ENCODE assay signal across 1 cellular context in the genomic region with DNA sequence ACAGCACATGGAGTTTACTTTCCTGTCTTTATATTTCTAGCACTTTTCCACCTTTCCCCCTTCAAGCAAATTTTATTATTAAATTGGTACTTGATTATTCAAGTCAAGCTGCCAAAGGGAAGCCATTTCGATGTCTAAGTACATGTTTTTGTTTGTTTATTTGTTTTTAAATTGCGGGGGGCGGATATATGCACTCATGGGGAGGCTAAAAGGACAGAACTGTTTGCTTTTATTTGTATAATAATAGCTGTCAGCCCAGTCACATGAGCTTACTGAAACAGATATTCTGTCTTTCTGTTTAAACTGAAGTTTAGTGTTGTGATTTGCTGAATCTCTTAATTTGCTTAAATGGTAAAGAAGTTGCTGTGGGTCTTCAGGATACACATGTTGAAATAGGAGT.
TF ChIP-seq lines count a peak whose summit lies in the region.

No MANE protein-coding gene starts in this region.

TF ChIP-seq in GM23338, 12 proteins besides CTCF, POLR2A, EP300 and RAD21 (continued from another document):
- TF ChIP-seq, protein P1, sequence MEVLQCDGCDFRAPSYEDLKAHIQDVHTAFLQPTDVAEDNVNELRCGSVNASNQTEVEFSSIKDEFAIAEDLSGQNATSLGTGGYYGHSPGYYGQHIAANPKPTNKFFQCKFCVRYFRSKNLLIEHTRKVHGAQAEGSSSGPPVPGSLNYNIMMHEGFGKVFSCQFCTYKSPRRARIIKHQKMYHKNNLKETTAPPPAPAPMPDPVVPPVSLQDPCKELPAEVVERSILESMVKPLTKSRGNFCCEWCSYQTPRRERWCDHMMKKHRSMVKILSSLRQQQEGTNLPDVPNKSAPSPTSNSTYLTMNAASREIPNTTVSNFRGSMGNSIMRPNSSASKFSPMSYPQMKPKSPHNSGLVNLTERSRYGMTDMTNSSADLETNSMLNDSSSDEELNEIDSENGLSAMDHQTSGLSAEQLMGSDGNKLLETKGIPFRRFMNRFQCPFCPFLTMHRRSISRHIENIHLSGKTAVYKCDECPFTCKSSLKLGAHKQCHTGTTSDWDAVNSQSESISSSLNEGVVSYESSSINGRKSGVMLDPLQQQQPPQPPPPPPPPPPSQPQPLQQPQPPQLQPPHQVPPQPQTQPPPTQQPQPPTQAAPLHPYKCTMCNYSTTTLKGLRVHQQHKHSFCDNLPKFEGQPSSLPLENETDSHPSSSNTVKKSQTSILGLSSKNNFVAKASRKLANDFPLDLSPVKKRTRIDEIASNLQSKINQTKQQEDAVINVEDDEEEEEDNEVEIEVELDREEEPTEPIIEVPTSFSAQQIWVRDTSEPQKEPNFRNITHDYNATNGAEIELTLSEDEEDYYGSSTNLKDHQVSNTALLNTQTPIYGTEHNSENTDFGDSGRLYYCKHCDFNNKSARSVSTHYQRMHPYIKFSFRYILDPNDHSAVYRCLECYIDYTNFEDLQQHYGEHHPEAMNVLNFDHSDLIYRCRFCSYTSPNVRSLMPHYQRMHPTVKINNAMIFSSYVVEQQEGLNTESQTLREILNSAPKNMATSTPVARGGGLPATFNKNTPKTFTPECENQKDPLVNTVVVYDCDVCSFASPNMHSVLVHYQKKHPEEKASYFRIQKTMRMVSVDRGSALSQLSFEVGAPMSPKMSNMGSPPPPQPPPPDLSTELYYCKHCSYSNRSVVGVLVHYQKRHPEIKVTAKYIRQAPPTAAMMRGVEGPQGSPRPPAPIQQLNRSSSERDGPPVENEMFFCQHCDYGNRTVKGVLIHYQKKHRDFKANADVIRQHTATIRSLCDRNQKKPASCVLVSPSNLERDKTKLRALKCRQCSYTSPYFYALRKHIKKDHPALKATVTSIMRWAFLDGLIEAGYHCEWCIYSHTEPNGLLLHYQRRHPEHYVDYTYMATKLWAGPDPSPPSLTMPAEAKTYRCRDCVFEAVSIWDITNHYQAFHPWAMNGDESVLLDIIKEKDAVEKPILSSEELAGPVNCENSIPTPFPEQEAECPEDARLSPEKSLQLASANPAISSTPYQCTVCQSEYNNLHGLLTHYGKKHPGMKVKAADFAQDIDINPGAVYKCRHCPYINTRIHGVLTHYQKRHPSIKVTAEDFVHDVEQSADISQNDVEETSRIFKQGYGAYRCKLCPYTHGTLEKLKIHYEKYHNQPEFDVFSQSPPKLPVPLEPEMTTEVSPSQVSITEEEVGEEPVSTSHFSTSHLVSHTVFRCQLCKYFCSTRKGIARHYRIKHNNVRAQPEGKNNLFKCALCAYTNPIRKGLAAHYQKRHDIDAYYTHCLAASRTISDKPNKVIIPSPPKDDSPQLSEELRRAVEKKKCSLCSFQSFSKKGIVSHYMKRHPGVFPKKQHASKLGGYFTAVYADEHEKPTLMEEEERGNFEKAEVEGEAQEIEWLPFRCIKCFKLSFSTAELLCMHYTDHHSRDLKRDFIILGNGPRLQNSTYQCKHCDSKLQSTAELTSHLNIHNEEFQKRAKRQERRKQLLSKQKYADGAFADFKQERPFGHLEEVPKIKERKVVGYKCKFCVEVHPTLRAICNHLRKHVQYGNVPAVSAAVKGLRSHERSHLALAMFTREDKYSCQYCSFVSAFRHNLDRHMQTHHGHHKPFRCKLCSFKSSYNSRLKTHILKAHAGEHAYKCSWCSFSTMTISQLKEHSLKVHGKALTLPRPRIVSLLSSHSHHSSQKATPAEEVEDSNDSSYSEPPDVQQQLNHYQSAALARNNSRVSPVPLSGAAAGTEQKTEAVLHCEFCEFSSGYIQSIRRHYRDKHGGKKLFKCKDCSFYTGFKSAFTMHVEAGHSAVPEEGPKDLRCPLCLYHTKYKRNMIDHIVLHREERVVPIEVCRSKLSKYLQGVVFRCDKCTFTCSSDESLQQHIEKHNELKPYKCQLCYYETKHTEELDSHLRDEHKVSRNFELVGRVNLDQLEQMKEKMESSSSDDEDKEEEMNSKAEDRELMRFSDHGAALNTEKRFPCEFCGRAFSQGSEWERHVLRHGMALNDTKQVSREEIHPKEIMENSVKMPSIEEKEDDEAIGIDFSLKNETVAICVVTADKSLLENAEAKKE (CRISPR knock-in tag; IDR thresholded peaks at IDR 0.05), result no peak
- TF ChIP-seq STAT1 (IDR thresholded peaks at IDR 0.05; ENCODE audit: unreplicated experiment), result no peak
TF ChIP-seq in GM23338: peak in this region for 0.
